10 cellular contexts compared by ENCODE assay signal in the genomic region with DNA sequence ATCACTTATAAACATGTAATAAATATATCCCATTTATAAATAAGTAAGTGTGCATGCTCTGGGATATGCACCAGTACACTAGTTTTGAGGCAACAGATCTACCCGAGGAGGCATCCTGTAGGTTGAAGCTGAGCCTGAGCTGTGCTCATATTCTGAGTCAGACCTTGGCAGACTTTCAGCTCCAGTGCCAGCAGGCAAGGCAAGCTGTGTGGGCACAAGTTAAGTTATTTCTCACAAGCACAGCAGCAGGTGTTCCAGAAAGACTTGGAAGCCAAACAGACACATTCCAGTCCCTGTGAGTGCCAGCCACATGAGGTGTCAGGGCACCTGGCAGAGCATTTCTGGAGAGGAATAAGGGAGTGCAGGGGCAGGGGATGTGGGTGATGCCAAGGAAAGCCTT. TPM values are rescaled to one million over a fixed set of nuclear protein-coding genes. Genes with fewer than 3 reads are reported as not detected.
A peak's percentile ranks its signal among the peaks of the same experiment; 100 is the strongest.
DNase-seq lines count a peak whose midpoint lies in the region; ATAC-seq and TF ChIP-seq lines count a peak whose summit lies in the region.
"Had no signal": no experiment of that assay in that cellular context is flagged by ENCODE, and none has a peak within 500 bp of the region (broad histone marks: within the 10 kb centered on the region; RNA-seq: fewer than 3 reads in every experiment).

No MANE protein-coding gene starts in this region.

- TF ChIP-seq CTCF in left ventricle myocardium inferior (IDR thresholded peaks at IDR 0.05; ENCODE audit: borderline replicate concordance), result no peak
- TF ChIP-seq CTCF in RWPE1 (conservative IDR thresholded peaks at IDR 0.05; ENCODE audit: low read depth), result no peak
- TF ChIP-seq CTCF in thyroid gland (IDR thresholded peaks at IDR 0.05), result no peak

- WGBS in thyroid gland, 2 donors, result 7 to 29% methylated on average over 1 of the region's 1 CpG

- H3K27ac ChIP-seq in left ventricle myocardium inferior (replicated peaks), result no peak overlapping the region
- peak overlapping the region; percentile 59 for H3K27ac ChIP-seq in RWPE1
- H3K27ac ChIP-seq in thyroid gland, result peak overlapping the region in 1 of 3 donors; percentile 18
- H3K27ac ChIP-seq: BLaER1 had no signal

- H3K9me3 ChIP-seq in left ventricle myocardium inferior (replicated peaks) (no peaks in the 10 kb centered on the region), thyroid gland (no peaks in the 10 kb centered on the region)
- H3K9me3 ChIP-seq: BLaER1 had no signal

- peak; percentile 46 for ATAC-seq in Right ventricle myocardium superior (ENCODE audit: poor library complexity)

- H3K4me3 ChIP-seq in left ventricle myocardium inferior (no peak overlapping the region), thyroid gland (replicated peaks in 1 of 3) (no peak overlapping the region)
- H3K4me3 ChIP-seq: BLaER1 had no signal

- H3K36me3 ChIP-seq in left ventricle myocardium inferior, result no peaks in the 10 kb centered on the region
- H3K36me3 ChIP-seq in thyroid gland, result no peaks in the 10 kb centered on the region
- H3K36me3 ChIP-seq: BLaER1 had no signal

- DNase-seq in Right ventricle myocardium superior (no peak), left ventricle myocardium inferior (no peak), RWPE1 (ENCODE audit: low spot score) (peak; percentile 73), iPS-NIHi11 (ENCODE audit: low spot score) (peak; percentile 39), thyroid gland (peak; percentile 81 to 91), islet precursor cell (no peak), NOMO-1 treated with dmso at 0.1 percent for 144 hours (lab: John Stamatoyannopoulos, UW; ENCODE audit: unreplicated experiment) (no peak)
- DNase-seq in stimulated activated CD8-positive, alpha-beta memory T cell treated with anti-CD3 and anti-CD28 coated beads, Interleukin-4, amount 100 ng/mL, for 48 hours, result no peak

- POLR2A ChIA-PET in RWPE1 (lab: Yijun Ruan, JAX; ENCODE audit: low non-redundant PET), result no interaction called here

- H3K27me3 ChIP-seq in left ventricle myocardium inferior (ENCODE audit: low read depth) (peaks cover 42% of the 10 kb centered on the region), thyroid gland (no peaks in the 10 kb centered on the region)
- H3K27me3 ChIP-seq: BLaER1 had no signal

- no peak for TF ChIP-seq POLR2A in thyroid gland (IDR thresholded peaks at IDR 0.05)

- H3K4me1 ChIP-seq in left ventricle myocardium inferior, result no peaks in the 10 kb centered on the region
- H3K4me1 ChIP-seq in thyroid gland, result no peaks in the 10 kb centered on the region
- H3K4me1 ChIP-seq: BLaER1 had no signal

- intact Hi-C loops in Right ventricle myocardium superior (cut with DNase I) (no loop called here), left ventricle myocardium inferior (cut with micrococcal nuclease) (no loop called here), thyroid gland (cut with DNase I) (no loop called here)

- CTCF ChIA-PET in RWPE1 (lab: Yijun Ruan, JAX), result interaction anchor here (0.7 kb wide), 1 partner anchor 41 kb away, joined by 3 read pairs; no protein-coding TSS in a partner anchor

RNA-seq across cellular contexts. Expression of gene CLEC19A, which starts 1.3 kb away (rescaled TPM):
- total RNA-seq in Right ventricle myocardium superior (not detected), left ventricle myocardium inferior (not detected), thyroid gland (not detected)
- total RNA-seq: progenitor cell of endocrine pancreas had no signal

Comparison
In these comparisons a context has a peak if more than half of its experiments do, and no peak if none do; other contexts are left out.
1. DNase-seq: peak in RWPE1 (single experiment), iPS-NIHi11 (single experiment) and thyroid gland (2 of 2); none in Right ventricle myocardium superior (single experiment), left ventricle myocardium inferior (single experiment), islet precursor cell (single experiment), NOMO-1 treated with dmso at 0.1 percent for 144 hours (single experiment) and stimulated activated CD8-positive, alpha-beta memory T cell treated with anti-CD3 and anti-CD28 coated beads, Interleukin-4, amount 100 ng/mL, for 48 hours (single experiment).